ENCODE assay signal across 1 cellular context in genomic region chr6:39114707-39115599, GRCh38.
TF ChIP-seq lines count a peak whose summit lies in the region.

Gene SAYSD1, minus strand, starts transcription at chr6:39115186. Its CDS starts 97 bp downstream, at chr6:39115089.

TF ChIP-seq in WTC11, 78 proteins besides CTCF, POLR2A, EP300 and RAD21 (continued from another document and continues in another):
- TF ChIP-seq ATF2 (CRISPR knock-in tag; IDR thresholded peaks at IDR 0.05; ENCODE audit: borderline replicate concordance, low read depth), result no peak
- TF ChIP-seq ZNF671 (CRISPR knock-in tag; IDR thresholded peaks at IDR 0.05), result no peak
- no peak for TF ChIP-seq ATF1 (CRISPR knock-in tag; IDR thresholded peaks at IDR 0.05)
- TF ChIP-seq ZNF317 (CRISPR knock-in tag; IDR thresholded peaks at IDR 0.05; ENCODE audit: borderline replicate concordance, low read depth), result 0 out of 2 replicates have a peak, but pooled peaks have one; percentile 73
- TF ChIP-seq STAT6 (CRISPR knock-in tag; conservative IDR thresholded peaks at IDR 0.05; ENCODE audit: low read depth), result no peak
- no peak for TF ChIP-seq ATF3 (CRISPR knock-in tag; conservative IDR thresholded peaks at IDR 0.05)
- TF ChIP-seq ZNF532 (CRISPR knock-in tag; IDR thresholded peaks at IDR 0.05; ENCODE audit: borderline replicate concordance), result no peak
- peak; percentile 78; the same call in 1 of the 2 replicates for TF ChIP-seq PREB (CRISPR knock-in tag; IDR thresholded peaks at IDR 0.05; ENCODE audit: borderline replicate concordance)
- TF ChIP-seq OVOL2 (CRISPR knock-in tag; IDR thresholded peaks at IDR 0.05; ENCODE audit: borderline replicate concordance), result no peak
- TF ChIP-seq ZNF232 (CRISPR knock-in tag; IDR thresholded peaks at IDR 0.05), result no peak; the same call in 1 of the 2 replicates
- TF ChIP-seq KAT7 (CRISPR knock-in tag; IDR thresholded peaks at IDR 0.05; ENCODE audit: borderline replicate concordance), result peak; percentile 94; the same call in 1 of the 2 replicates
- no peak for TF ChIP-seq ZNF396 (CRISPR knock-in tag; IDR thresholded peaks at IDR 0.05; ENCODE audit: borderline replicate concordance)
- no peak for TF ChIP-seq NR1H2 (CRISPR knock-in tag; IDR thresholded peaks at IDR 0.05)
- no peak for TF ChIP-seq SMAD4 (CRISPR knock-in tag; IDR thresholded peaks at IDR 0.05)
- 0 out of 2 replicates have a peak, but pooled peaks have one; percentile 41 for TF ChIP-seq ZNF416 (CRISPR knock-in tag; IDR thresholded peaks at IDR 0.05)
- TF ChIP-seq ZNF425 (CRISPR knock-in tag; conservative IDR thresholded peaks at IDR 0.05), result no peak
- TF ChIP-seq AR (CRISPR knock-in tag; IDR thresholded peaks at IDR 0.05), result no peak
- peak; percentile 85 for TF ChIP-seq ESRRA (CRISPR knock-in tag; IDR thresholded peaks at IDR 0.05; ENCODE audit: borderline replicate concordance)
- 0 out of 2 replicates have a peak, but pooled peaks have one; percentile 8 for TF ChIP-seq ZNF121 (CRISPR knock-in tag; IDR thresholded peaks at IDR 0.05)
- TF ChIP-seq MAX (CRISPR knock-in tag; IDR thresholded peaks at IDR 0.05), result peak; percentile 93
- TF ChIP-seq IRF2 (CRISPR knock-in tag; IDR thresholded peaks at IDR 0.05; ENCODE audit: borderline replicate concordance, low read depth), result no peak
- TF ChIP-seq ZBTB21 (CRISPR knock-in tag; IDR thresholded peaks at IDR 0.05; ENCODE audit: borderline replicate concordance), result no peak; the same call in 1 of the 2 replicates
- no peak for TF ChIP-seq ATF6 (CRISPR knock-in tag; IDR thresholded peaks at IDR 0.05)
- TF ChIP-seq MXD4 (CRISPR knock-in tag; IDR thresholded peaks at IDR 0.05; ENCODE audit: borderline replicate concordance), result no peak
- no peak for TF ChIP-seq USF2 (CRISPR knock-in tag; IDR thresholded peaks at IDR 0.05)
- no peak for TF ChIP-seq ZNF138 (CRISPR knock-in tag; conservative IDR thresholded peaks at IDR 0.05)
- TF ChIP-seq ZNF512 (CRISPR knock-in tag; IDR thresholded peaks at IDR 0.05; ENCODE audit: borderline replicate concordance), result no peak
- TF ChIP-seq CREB1 (CRISPR knock-in tag; IDR thresholded peaks at IDR 0.05), result 0 out of 2 replicates have a peak, but pooled peaks have one; percentile 12
- peak; percentile 77; the same call in 1 of the 2 replicates for TF ChIP-seq IRF1 (CRISPR knock-in tag; IDR thresholded peaks at IDR 0.05)
- TF ChIP-seq SP1 (CRISPR knock-in tag; conservative IDR thresholded peaks at IDR 0.05), result peak; percentile 69
- TF ChIP-seq NFYB (CRISPR knock-in tag; conservative IDR thresholded peaks at IDR 0.05; ENCODE audit: low read depth), result no peak
- no peak for TF ChIP-seq NR3C1 (CRISPR knock-in tag; conservative IDR thresholded peaks at IDR 0.05; ENCODE audit: low read depth)
